ENCODE assay signal across 8 cellular contexts in genomic region chr4:145154573-145154972, GRCh38.
DNase-seq lines count a peak whose midpoint lies in the region; ATAC-seq and TF ChIP-seq lines count a peak whose summit lies in the region.

No MANE protein-coding gene starts in this region.

- TF ChIP-seq CTCF in GM12865 (IDR thresholded peaks at IDR 0.05; ENCODE audit: insufficient read depth, low read depth, low read length, missing control alignments), result peak; percentile 63
- TF ChIP-seq CTCF in NB4 (IDR thresholded peaks at IDR 0.05; ENCODE audit: low read depth, low read length), result peak; percentile 21
- peak; percentile 70 for TF ChIP-seq CTCF in retinal pigment epithelial cell (conservative IDR thresholded peaks at IDR 0.05; ENCODE audit: low read depth, low read length)

- H3K4me3 ChIP-seq in GM12865 (ENCODE audit: low read depth, low read length) (no peak overlapping the region), NB4 (ENCODE audit: low read depth, low read length) (no peak overlapping the region), retinal pigment epithelial cell (ENCODE audit: low read length) (no peak overlapping the region)

- no peak for TF ChIP-seq POLR2A in NB4 (IDR thresholded peaks at IDR 0.05; ENCODE audit: extremely low read depth, insufficient read length)
- no peak for TF ChIP-seq POLR2A in erythroblast (IDR thresholded peaks at IDR 0.05; ENCODE audit: low read length)

- peak; percentile 64 for ATAC-seq in GM21717 (IDR thresholded peaks at IDR 0.05; ENCODE audit: unreplicated experiment)

- DNase-seq in GM12865 (ENCODE audit: low read depth) (peak; percentile 65), NB4 (ENCODE audit: low read depth) (no peak), erythroblast (lab: John Stamatoyannopoulos, UW) (peak; percentile 43 to 57), retinal pigment epithelial cell (ENCODE audit: low read depth) (no peak), NCI-H1105 treated with DMSO at 0.1 percent for 48 hours (lab: John Stamatoyannopoulos, UW) (no peak), KG1 (lab: John Stamatoyannopoulos, UW) (no peak)
- no peak for DNase-seq in activated T-cell treated with anti-CD3 and anti-CD28 coated beads, Interleukin-2, amount 50 U/mL, for 48 hours

Comparison
In these comparisons a context has a peak if more than half of its experiments do, and no peak if none do; other contexts are left out.
1. DNase-seq: peak in GM12865 (single experiment) and erythroblast (2 of 2); none in NB4 (single experiment), retinal pigment epithelial cell (single experiment), NCI-H1105 treated with DMSO at 0.1 percent for 48 hours (single experiment), KG1 (single experiment) and activated T-cell treated with anti-CD3 and anti-CD28 coated beads, Interleukin-2, amount 50 U/mL, for 48 hours (0 of 2).
2. Peak in every context shown above with its lines, with median percentiles within 50 percentile points of each other: CTCF ChIP-seq.